Comparison of ENCODE assay signal across 18 cellular contexts in the genomic region with DNA sequence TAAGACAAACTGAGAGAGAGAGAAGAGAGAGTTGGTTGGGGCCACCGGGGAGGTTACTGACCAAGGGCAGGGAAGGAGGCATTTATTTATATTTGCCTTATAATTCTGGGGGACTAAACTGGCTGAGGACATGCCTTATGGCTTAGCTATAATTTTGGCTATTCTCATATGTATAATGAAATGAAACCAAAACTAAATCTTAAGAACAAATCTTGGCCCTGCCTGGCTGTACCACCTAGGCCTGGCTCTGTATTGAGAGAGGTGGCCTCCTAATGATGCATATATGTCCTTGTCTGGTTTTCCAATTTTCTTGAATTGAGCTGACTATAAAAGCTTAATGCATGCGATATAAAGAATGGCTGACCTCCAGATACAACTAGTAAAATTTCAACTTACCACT. TPM values are rescaled to one million over a fixed set of nuclear protein-coding genes. Genes with fewer than 3 reads are reported as not detected.
DNase-seq lines count a peak whose midpoint lies in the region; ATAC-seq lines count a peak whose summit lies in the region.
"Had no signal": no experiment of that assay in that cellular context is flagged by ENCODE, and none has a peak within 500 bp of the region (broad histone marks: within the 10 kb centered on the region; RNA-seq: fewer than 3 reads in every experiment).

No MANE protein-coding gene starts in this region.

- no peaks in the 10 kb centered on the region for H3K9me3 Mint-ChIP-seq in activated CD4-positive, alpha-beta T cell treated with anti-CD3 and anti-CD28 coated beads for 36 hours (ENCODE audit: low read depth)
- H3K9me3 Mint-ChIP-seq in effector memory CD8-positive, alpha-beta T cell, result no peaks in the 10 kb centered on the region
- H3K9me3 Mint-ChIP-seq in stimulated activated naive B cell treated with anti-CD40 and anti-IgM and Interleukin-4, amounts not matched to agents 10 μg/mL and 1 μg/mL and 100 μg/mL, for 72 hours, result no peaks in the 10 kb centered on the region

- peak overlapping the region; percentile 49 for H3K27ac Mint-ChIP-seq in activated CD4-positive, alpha-beta T cell treated with anti-CD3 and anti-CD28 coated beads for 36 hours
- H3K27ac Mint-ChIP-seq in T-helper 17 cell, result peak overlapping the region; percentile 96
- peak overlapping the region; percentile 81 to 96 for H3K27ac Mint-ChIP-seq in effector memory CD8-positive, alpha-beta T cell
- peak overlapping the region; percentile 82 for H3K27ac Mint-ChIP-seq in stimulated activated naive B cell treated with anti-CD40 and anti-IgM and Interleukin-4, amounts not matched to agents 10 μg/mL and 1 μg/mL and 100 μg/mL, for 72 hours

- no peak for ATAC-seq in activated CD4-positive, alpha-beta T cell treated with anti-CD3 and anti-CD28 coated beads for 36 hours
- ATAC-seq in T-helper 17 cell (no peak), GM21381 (IDR thresholded peaks at IDR 0.05; ENCODE audit: unreplicated experiment) (no peak), GM18502 (IDR thresholded peaks at IDR 0.05; ENCODE audit: poor library complexity, unreplicated experiment) (no peak)
- ATAC-seq in effector memory CD8-positive, alpha-beta T cell (replicated peaks), result no peak
- ATAC-seq in stimulated activated naive B cell treated with anti-CD40 and anti-IgM and Interleukin-4, amounts not matched to agents 10 μg/mL and 1 μg/mL and 100 μg/mL, for 72 hours (replicated peaks), result no peak
- ATAC-seq: heart right ventricle, HepG2, right cardiac atrium had no signal

- no peaks in the 10 kb centered on the region for H3K27me3 Mint-ChIP-seq in activated CD4-positive, alpha-beta T cell treated with anti-CD3 and anti-CD28 coated beads for 36 hours
- no peaks in the 10 kb centered on the region for H3K27me3 Mint-ChIP-seq in T-helper 17 cell
- H3K27me3 Mint-ChIP-seq in effector memory CD8-positive, alpha-beta T cell, result no peaks in the 10 kb centered on the region
- no peaks in the 10 kb centered on the region for H3K27me3 Mint-ChIP-seq in stimulated activated naive B cell treated with anti-CD40 and anti-IgM and Interleukin-4, amounts not matched to agents 10 μg/mL and 1 μg/mL and 100 μg/mL, for 72 hours

- peaks cover 32% of the 10 kb centered on the region for H3K4me1 Mint-ChIP-seq in activated CD4-positive, alpha-beta T cell treated with anti-CD3 and anti-CD28 coated beads for 36 hours
- H3K4me1 Mint-ChIP-seq in T-helper 17 cell, result peaks cover 32% of the 10 kb centered on the region
- H3K4me1 Mint-ChIP-seq in effector memory CD8-positive, alpha-beta T cell (ENCODE audit: low read depth in 2 of 2), result peaks cover 24 to 28% of the 10 kb centered on the region in 2 donors
- H3K4me1 Mint-ChIP-seq in stimulated activated naive B cell treated with anti-CD40 and anti-IgM and Interleukin-4, amounts not matched to agents 10 μg/mL and 1 μg/mL and 100 μg/mL, for 72 hours, result peaks cover 18 to 25% of the 10 kb centered on the region in 2 donors

- CTCF ChIA-PET in activated CD4-positive, alpha-beta T cell treated with anti-CD3 and anti-CD28 coated beads for 36 hours (lab: Charles Lee), result interaction anchor here (0.8 to 2.5 kb wide), 2 partner anchors 154 to 184 kb away, joined by 3 to 14 read pairs; no protein-coding TSS in a partner anchor

- no peaks in the 10 kb centered on the region for H3K9me3 ChIP-seq in T-helper 17 cell (ENCODE audit: control insufficient read depth, low read length, poor library complexity, severe bottlenecking)
- H3K9me3 ChIP-seq: heart right ventricle had no signal

- no peak overlapping the region for H3K4me3 Mint-ChIP-seq in activated CD4-positive, alpha-beta T cell treated with anti-CD3 and anti-CD28 coated beads for 36 hours
- H3K4me3 Mint-ChIP-seq in T-helper 17 cell, result peak overlapping the region; percentile 64
- peak overlapping the region; percentile 36 to 72 for H3K4me3 Mint-ChIP-seq in effector memory CD8-positive, alpha-beta T cell
- H3K4me3 Mint-ChIP-seq in stimulated activated naive B cell treated with anti-CD40 and anti-IgM and Interleukin-4, amounts not matched to agents 10 μg/mL and 1 μg/mL and 100 μg/mL, for 72 hours, result no peak overlapping the region

- POLR2A ChIA-PET in activated CD4-positive, alpha-beta T cell treated with anti-CD3 and anti-CD28 coated beads for 36 hours (lab: Charles Lee), result interaction anchor here (0.6 kb wide), 1 partner anchor 27 kb away, joined by 3 read pairs; no protein-coding TSS in a partner anchor

- intact Hi-C loops in activated CD4-positive, alpha-beta T cell treated with anti-CD3 and anti-CD28 coated beads for 36 hours (cut with DNase I, micrococcal nuclease), result loop anchor here in 1 of 2 experiments (10.0 kb wide), 1 partner anchor 1487 kb away; a partner anchor contains a TSS

- DNase-seq in activated CD4-positive, alpha-beta T cell treated with anti-CD3 and anti-CD28 coated beads for 36 hours, result peak; percentile 20
- DNase-seq in activated CD4-positive, alpha-beta T cell treated with anti-CD3 and anti-CD28 coated beads, Interleukin-2, amount 50 U/mL, for 48 hours, result no peak
- DNase-seq in T-helper 17 cell (no peak), NOMO-1 treated with dmso at 0.1 percent for 144 hours (lab: John Stamatoyannopoulos, UW; ENCODE audit: unreplicated experiment) (no peak)
- no peak for DNase-seq in effector memory CD8-positive, alpha-beta T cell
- no peak for DNase-seq in stimulated activated naive B cell treated with anti-CD40 and anti-IgM and Interleukin-4, amounts not matched to agents 10 μg/mL and 1 μg/mL and 100 μg/mL, for 72 hours
- DNase-seq: activated CD4-positive, CD25-positive, alpha-beta regulatory T cell treated with anti-CD3 and anti-CD28 coated beads, Interleukin-2, amount 50 U/mL, for 72 hours; activated gamma-delta T cell treated with Interleukin-2 at 50 U/mL for 16 hours; erythroblast; heart right ventricle; NCI-H1092; OCI-M1; right cardiac atrium; stimulated activated CD4-positive, alpha-beta T cell treated with anti-CD3 and anti-CD28 coated beads, Interleukin-2, amount 100 ng/mL, for 48 hours; SW 1271 had no signal

- peaks cover 9% of the 10 kb centered on the region for H3K36me3 Mint-ChIP-seq in activated CD4-positive, alpha-beta T cell treated with anti-CD3 and anti-CD28 coated beads for 36 hours (ENCODE audit: low read depth)
- peaks cover 3% of the 10 kb centered on the region for H3K36me3 Mint-ChIP-seq in T-helper 17 cell (ENCODE audit: low read depth)
- peaks cover 22% of the 10 kb centered on the region for H3K36me3 Mint-ChIP-seq in effector memory CD8-positive, alpha-beta T cell (ENCODE audit: insufficient read depth)
- peaks cover 0 to 4% of the 10 kb centered on the region in 2 donors for H3K36me3 Mint-ChIP-seq in stimulated activated naive B cell treated with anti-CD40 and anti-IgM and Interleukin-4, amounts not matched to agents 10 μg/mL and 1 μg/mL and 100 μg/mL, for 72 hours

RNA-seq across cellular contexts. Expression of a gene that starts 3.5 kb away (rescaled TPM):
- total RNA-seq in activated CD4-positive, alpha-beta T cell treated with anti-CD3 and anti-CD28 coated beads for 36 hours, result 100 to 1,000 TPM; 153 to 213 TPM
- 100 to 1,000 TPM; 309 to 313 TPM for total RNA-seq in T-helper 17 cell

Comparison
In these comparisons a context has a peak if more than half of its experiments do, and no peak if none do; other contexts are left out.
1. H3K4me3 Mint-ChIP-seq: peak in T-helper 17 cell (single experiment) and effector memory CD8-positive, alpha-beta T cell (2 of 2); none in activated CD4-positive, alpha-beta T cell treated with anti-CD3 and anti-CD28 coated beads for 36 hours (single experiment) and stimulated activated naive B cell treated with anti-CD40 and anti-IgM and Interleukin-4, amounts not matched to agents 10 μg/mL and 1 μg/mL and 100 μg/mL, for 72 hours (0 of 2).
2. Peak in every context shown above with its lines, with median percentiles within 50 percentile points of each other: H3K27ac Mint-ChIP-seq.